1 cellular context compared by ENCODE assay signal in the genomic region with DNA sequence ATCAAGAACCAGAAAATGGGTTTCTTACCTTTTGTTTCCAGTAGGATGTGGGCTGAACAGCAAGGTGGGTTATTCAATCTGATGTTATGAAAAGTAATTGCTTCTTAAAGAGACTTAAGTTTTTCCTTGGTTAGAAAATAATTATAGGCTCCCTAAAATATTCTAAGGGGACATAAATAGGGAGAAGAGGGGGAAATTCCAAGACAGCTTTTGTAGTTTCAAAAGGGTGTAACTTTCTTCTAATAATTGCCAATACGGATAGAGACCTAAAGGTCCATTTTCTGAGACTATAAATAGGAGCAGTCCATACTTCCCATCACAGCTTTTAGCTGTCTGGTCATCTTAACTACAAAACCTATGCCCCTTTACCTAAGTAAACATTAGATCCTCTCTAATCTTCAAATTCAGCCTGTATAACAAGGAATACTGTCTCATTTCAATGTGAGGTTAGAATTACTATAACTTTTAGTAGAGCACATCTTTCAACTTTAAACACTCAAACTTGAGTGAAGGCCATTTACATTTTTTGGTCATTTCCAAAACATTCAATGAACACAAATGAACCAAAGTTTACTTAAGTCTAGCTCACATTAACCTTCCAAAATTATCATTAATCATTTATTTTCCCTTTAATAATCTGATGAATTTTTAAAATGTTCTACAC.
TF ChIP-seq lines count a peak whose summit lies in the region.

No MANE protein-coding gene starts in this region.

TF ChIP-seq in GM23338, 12 proteins besides CTCF, POLR2A, EP300 and RAD21:
- no peak for TF ChIP-seq CREB1 (CRISPR knock-in tag; IDR thresholded peaks at IDR 0.05; ENCODE audit: low read depth)
- no peak for TF ChIP-seq EZH2 (IDR thresholded peaks at IDR 0.05; ENCODE audit: low read depth, unreplicated experiment)
- no peak for TF ChIP-seq EZH2phosphoT487 (IDR thresholded peaks at IDR 0.05; ENCODE audit: unreplicated experiment)
- no peak for TF ChIP-seq POLR2AphosphoS5 (IDR thresholded peaks at IDR 0.05; ENCODE audit: low read depth)
- no peak for TF ChIP-seq JUNB (IDR thresholded peaks at IDR 0.05; ENCODE audit: unreplicated experiment)
